Comparison of ENCODE assay signal across 13 cellular contexts in genomic region chr10:32049113-32049512, GRCh38. TPM values are rescaled to one million over a fixed set of nuclear protein-coding genes. Genes with fewer than 3 reads are reported as not detected.
DNase-seq lines count a peak whose midpoint lies in the region; ATAC-seq and TF ChIP-seq lines count a peak whose summit lies in the region.
"Had no signal": no experiment of that assay in that cellular context is flagged by ENCODE, and none has a peak within 500 bp of the region (broad histone marks: within the 10 kb centered on the region; RNA-seq: fewer than 3 reads in every experiment).

No MANE protein-coding gene starts in this region.

- H3K36me3 ChIP-seq in lung (ENCODE audit: control insufficient read depth in 2 of 2, insufficient read depth in 2 of 2, low read length in 2 of 2), result peaks cover 8 to 24% of the 10 kb centered on the region in 2 donors
- H3K36me3 ChIP-seq in upper lobe of right lung, result peaks cover 40% of the 10 kb centered on the region
- H3K36me3 ChIP-seq: prostate gland had no signal

- H3K4me3 ChIP-seq in lung (no peak overlapping the region), upper lobe of right lung (no peak overlapping the region)
- H3K4me3 ChIP-seq: coronary artery, prostate gland had no signal

- no peaks in the 10 kb centered on the region for H3K27me3 Mint-ChIP-seq in activated naive CD4-positive, alpha-beta T cell treated with anti-CD3 and anti-CD28 coated beads, Interleukin-2, amount 50 U/mL, for 24 hours

- TF ChIP-seq CTCF in lung (IDR thresholded peaks at IDR 0.05; ENCODE audit: control extremely low read depth, extremely low read depth) (no peak), upper lobe of right lung (IDR thresholded peaks at IDR 0.05) (no peak)

- H3K4me1 ChIP-seq in lung (ENCODE audit: control insufficient read depth in 2 of 2, insufficient read depth in 2 of 2, low read length in 2 of 2) (peaks cover 7 to 41% of the 10 kb centered on the region in 2 donors), upper lobe of right lung (peaks cover 69% of the 10 kb centered on the region)
- H3K4me1 ChIP-seq: prostate gland had no signal

- intact Hi-C loops in upper lobe of right lung (cut with DNase I), result no loop called here

- H3K4me1 Mint-ChIP-seq in activated naive CD4-positive, alpha-beta T cell treated with anti-CD3 and anti-CD28 coated beads, Interleukin-2, amount 50 U/mL, for 24 hours, result peaks cover 98% of the 10 kb centered on the region

- peak overlapping the region; percentile 56 for H3K4me3 Mint-ChIP-seq in activated naive CD4-positive, alpha-beta T cell treated with anti-CD3 and anti-CD28 coated beads, Interleukin-2, amount 50 U/mL, for 24 hours

- ATAC-seq in lung (ENCODE audit: insufficient read depth, low FRiP score) (peak; percentile 17), upper lobe of right lung (no peak), HG02885 (IDR thresholded peaks at IDR 0.05; ENCODE audit: poor library complexity, unreplicated experiment) (no peak)
- ATAC-seq: Right ventricle myocardium inferior had no signal

- 66 to 69% methylated on average over 4 of the region's 4 CpGs for WGBS in lung, 2 donors

- H3K27ac Mint-ChIP-seq in activated naive CD4-positive, alpha-beta T cell treated with anti-CD3 and anti-CD28 coated beads, Interleukin-2, amount 50 U/mL, for 24 hours, result peak overlapping the region; percentile 26

- in situ Hi-C loops in KBM-7 (cut with MboI; ENCODE audit: low pct_unique_long_range_greater_than_20kb, low sequenced_read_pairs), result no loop called here

- peaks cover 26% of the 10 kb centered on the region for H3K36me3 Mint-ChIP-seq in activated naive CD4-positive, alpha-beta T cell treated with anti-CD3 and anti-CD28 coated beads, Interleukin-2, amount 50 U/mL, for 24 hours

- H3K9me3 ChIP-seq in lung (ENCODE audit: control insufficient read depth in 2 of 2, insufficient read depth in 1 of 2, low read length in 1 of 2), result no peaks in the 10 kb centered on the region
- H3K9me3 ChIP-seq in upper lobe of right lung, result no peaks in the 10 kb centered on the region
- H3K9me3 ChIP-seq: prostate gland had no signal

- H3K9me3 Mint-ChIP-seq in activated naive CD4-positive, alpha-beta T cell treated with anti-CD3 and anti-CD28 coated beads, Interleukin-2, amount 50 U/mL, for 24 hours, result no peaks in the 10 kb centered on the region

- H3K27ac ChIP-seq in lung (ENCODE audit: low read depth in 1 of 2, low read length in 1 of 2), result no peak overlapping the region
- H3K27ac ChIP-seq in upper lobe of right lung, result peak overlapping the region; percentile 5
- H3K27ac ChIP-seq: prostate gland had no signal

- no peak for DNase-seq in activated naive CD4-positive, alpha-beta T cell (lab: John Stamatoyannopoulos, UW)
- DNase-seq in amniotic epithelial cell (ENCODE audit: low read depth), result peak; percentile 63
- DNase-seq in lung (ENCODE audit: low spot score), result no peak
- DNase-seq in upper lobe of right lung, result no peak
- DNase-seq in NK-92 treated with Interleukin-12 subunit alpha and Interleukin-12 subunit beta, amount 100 ng/mL, for 24 hours (lab: John Stamatoyannopoulos, UW), result no peak
- no peak for DNase-seq in KBM-7
- DNase-seq: DMS79, NCI-H446 treated with DMSO at 0.1 percent for 48 hours had no signal

- H3K27me3 ChIP-seq in lung (ENCODE audit: control insufficient read depth, insufficient read depth) (no peaks in the 10 kb centered on the region), upper lobe of right lung (no peaks in the 10 kb centered on the region)

RNA-seq across cellular contexts. Expression of gene KIF5B, which starts 7.1 kb away (rescaled TPM):
- 100 to 1,000 TPM in 1 of 2 donors, 10 to 100 TPM in 1; 86.4 to 121 TPM for total RNA-seq in lung
- 10 to 100 TPM; 37.6 to 49.5 TPM for polyA plus RNA-seq in lung
- total RNA-seq in upper lobe of right lung, result 112 TPM
